10 cellular contexts compared by ENCODE assay signal in the genomic region with DNA sequence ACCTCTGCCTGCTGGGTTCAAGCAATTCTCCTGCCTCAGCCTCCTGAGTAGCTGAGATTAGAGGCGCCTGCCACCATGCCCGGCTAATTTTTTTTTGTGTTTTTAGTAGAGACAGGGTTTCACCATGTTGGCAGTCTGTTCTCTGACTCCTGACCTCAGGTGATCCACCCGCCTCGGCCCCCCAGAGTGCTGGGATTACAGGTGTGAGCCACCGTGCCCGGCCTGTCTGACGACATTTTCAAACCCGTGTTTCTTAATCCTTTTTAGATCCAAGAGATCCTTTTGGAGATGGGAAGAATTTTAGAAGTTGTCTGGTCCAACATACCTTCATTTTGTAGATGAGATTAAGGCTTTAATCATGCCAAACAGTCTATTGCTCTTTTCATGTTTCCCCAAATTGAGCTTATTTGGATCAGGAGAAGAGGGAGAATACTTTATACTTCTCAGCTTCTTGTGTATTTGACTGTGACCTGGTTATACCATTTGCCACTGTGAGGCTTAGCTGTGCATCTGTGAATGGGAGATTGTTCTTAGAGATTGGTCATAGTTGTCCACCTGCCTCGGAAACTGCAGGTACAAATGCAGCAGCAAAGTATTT. TPM values are rescaled to one million over a fixed set of nuclear protein-coding genes. Genes with fewer than 3 reads are reported as not detected.
DNase-seq lines count a peak whose midpoint lies in the region; ATAC-seq, FAIRE-seq and TF ChIP-seq lines count a peak whose summit lies in the region.
"Had no signal": no experiment of that assay in that cellular context is flagged by ENCODE, and none has a peak within 500 bp of the region (broad histone marks: within the 10 kb centered on the region; RNA-seq: fewer than 3 reads in every experiment).

No MANE protein-coding gene starts in this region.

- no peak for TF ChIP-seq EP300 in GM12878 (IDR thresholded peaks at IDR 0.05; ENCODE audit: borderline replicate concordance in 1 of 2, control insufficient read depth in 1 of 2, low read depth in 2 of 2, low read length in 2 of 2)

- SMC1A ChIA-PET in GM12878 (lab: Charles Lee; ENCODE audit: uncharacterized antibody, unreplicated experiment), result interaction anchor here (0.6 to 5.8 kb wide), 26 partner anchors 9 to 446 kb away, joined by 3 to 88 read pairs (median 8); no protein-coding TSS in a partner anchor

- H2AFZ ChIP-seq in GM12878 (ENCODE audit: control insufficient read depth, low read depth, low read length), result no peak overlapping the region

- no peak for TF ChIP-seq CTCF in DOHH2 (IDR thresholded peaks at IDR 0.05; ENCODE audit: low read depth, low read length, poor library complexity, severe bottlenecking)
- no peak for TF ChIP-seq CTCF in GM12878 (IDR thresholded peaks at IDR 0.05 in 2 of 3, conservative IDR thresholded peaks at IDR 0.05 in 1 of 3; ENCODE audit: control insufficient read depth in 2 of 3, extremely low read depth in 1 of 3, insufficient read depth in 1 of 3, low read depth in 3 of 3, low read length in 3 of 3)
- no peak for TF ChIP-seq CTCF in nephron progenitor cell (IDR thresholded peaks at IDR 0.05)

- peak overlapping the region; percentile 67 for H3K4me3 ChIP-seq in DOHH2 (ENCODE audit: low read length)
- peak overlapping the region; percentile 22; the same call in 1 of the 2 replicates for H3K4me3 ChIP-seq in HUES6 (ENCODE audit: low read depth, low read length)
- H3K4me3 ChIP-seq in GM12878, result peak overlapping the region; percentile 66; the same call in 1 of the 2 replicates
- H3K4me3 ChIP-seq: lung had no signal

- no peak for TF ChIP-seq RAD21 in GM12878 (IDR thresholded peaks at IDR 0.05; ENCODE audit: insufficient read depth, low read depth, low read length)

- ATAC-seq in GM12878 (0 out of 3 replicates have a peak, but pooled peaks have one; percentile 2), GM21381 (IDR thresholded peaks at IDR 0.05; ENCODE audit: unreplicated experiment) (no peak), GM21526 (IDR thresholded peaks at IDR 0.05; ENCODE audit: low FRiP score, unreplicated experiment) (no peak), HG02973 (IDR thresholded peaks at IDR 0.05; ENCODE audit: unreplicated experiment) (no peak)

- POLR2A ChIA-PET in GM12878 (lab: Charles Lee), result interaction anchor here (0.6 to 2.2 kb wide), 8 partner anchors 13 to 174 kb away, joined by 4 to 9 read pairs (median 5); no protein-coding TSS in a partner anchor

- no peaks in the 10 kb centered on the region for H3K9me2 ChIP-seq in DOHH2 (replicated peaks; ENCODE audit: control insufficient read depth, low read length)

- RAD21 ChIA-PET in GM12878 (lab: Charles Lee; ENCODE audit: unreplicated experiment), result interaction anchor here (0.7 to 7.1 kb wide), 18 partner anchors 10 to 245 kb away, joined by 4 to 67 read pairs (median 6); a partner anchor contains a TSS

- no TSS peak for BruUV-seq in GM12878 (replicated peaks; lab: Mats Ljungman, UMichigan)

- WGBS in GM12878 (ENCODE audit: insufficient coverage, insufficient replicate concordance, low lambda C conversion rate, missing lambda C conversion rate), result 68% methylated on average over 9 of the region's 9 CpGs

- H3K4me1 ChIP-seq in DOHH2 (ENCODE audit: control insufficient read depth, low read length) (peaks cover 83% of the 10 kb centered on the region), HUES6 (ENCODE audit: control insufficient read depth, insufficient read depth, low read length) (peaks cover 57% of the 10 kb centered on the region), GM12878 (ENCODE audit: control insufficient read depth, insufficient read depth, low read length) (peaks cover 44% of the 10 kb centered on the region)

- H3K4me2 ChIP-seq in DOHH2 (ENCODE audit: low read length), result peak overlapping the region; percentile 79
- peak overlapping the region; percentile 89; the same call in 1 of the 2 replicates for H3K4me2 ChIP-seq in GM12878 (ENCODE audit: control insufficient read depth, insufficient read depth)

- peak; percentile 18 for FAIRE-seq in GM12878 (lab: Jason Lieb, UNC)
- FAIRE-seq: D721Med had no signal

- peaks cover 42% of the 10 kb centered on the region for H4K20me1 ChIP-seq in DOHH2 (ENCODE audit: control insufficient read depth, insufficient read depth, low read depth, low read length)
- H4K20me1 ChIP-seq in GM12878 (ENCODE audit: control insufficient read depth, insufficient read depth), result no peaks in the 10 kb centered on the region

- H3K9me3 Mint-ChIP-seq in nephron progenitor cell, result no peaks in the 10 kb centered on the region

- H3K9me3 ChIP-seq in DOHH2 (ENCODE audit: control insufficient read depth, insufficient read depth, low read length) (no peaks in the 10 kb centered on the region), HUES6 (ENCODE audit: control insufficient read depth, insufficient read depth, low read depth, low read length) (no peaks in the 10 kb centered on the region), GM12878 (replicated peaks; ENCODE audit: control insufficient read depth, insufficient read depth, low read length) (no peaks in the 10 kb centered on the region)

- peaks cover 81% of the 10 kb centered on the region for H3K4me1 Mint-ChIP-seq in nephron progenitor cell

- H3K4me3 Mint-ChIP-seq in nephron progenitor cell, result no peak overlapping the region

- CTCF ChIA-PET in GM12878 (lab: Yijun Ruan, JAX), result interaction anchor here (0.6 to 10.5 kb wide), 36 partner anchors 11 to 755 kb away, joined by 3 to 196 read pairs (median 10); a partner anchor contains a TSS

- H3F3A ChIP-seq in DOHH2 (ENCODE audit: control insufficient read depth, insufficient read depth), result peaks cover 46% of the 10 kb centered on the region

- peaks cover 20% of the 10 kb centered on the region for H3K36me3 ChIP-seq in DOHH2 (ENCODE audit: control insufficient read depth, low read length)
- no peaks in the 10 kb centered on the region for H3K36me3 ChIP-seq in HUES6 (ENCODE audit: control insufficient read depth, insufficient read depth, low read length)
- H3K36me3 ChIP-seq in GM12878 (ENCODE audit: control insufficient read depth in 2 of 2, insufficient read depth in 2 of 2, low read length in 1 of 2), result peaks cover 0 to 2% of the 10 kb centered on the region in 2 experiments; a peak in 1 of 4 replicates

- in situ Hi-C loops in GM12878 (cut with MboI), result loop anchor here (5.0 kb wide), 2 partner anchors 103 to 213 kb away; no protein-coding TSS in a partner anchor

- no peak overlapping the region for H3K27ac ChIP-seq in DOHH2 (ENCODE audit: low read depth, low read length)
- H3K27ac ChIP-seq in HUES6 (ENCODE audit: low read depth, low read length), result peak overlapping the region; percentile 19; the same call in 1 of the 2 replicates
- peak overlapping the region; percentile 66; the same call in 1 of the 2 replicates for H3K27ac ChIP-seq in GM12878 (ENCODE audit: control insufficient read depth, insufficient read depth)

- peaks cover 100% of the 10 kb centered on the region for H3K79me2 ChIP-seq in DOHH2 (ENCODE audit: control insufficient read depth, low read length)
- H3K79me2 ChIP-seq in GM12878 (ENCODE audit: control insufficient read depth, insufficient read depth, low read length), result peaks cover 97% of the 10 kb centered on the region

- peaks cover 26% of the 10 kb centered on the region for H3K36me3 Mint-ChIP-seq in nephron progenitor cell (ENCODE audit: low read depth)

- H3K27me3 ChIP-seq in DOHH2 (ENCODE audit: control insufficient read depth, low read length) (no peaks in the 10 kb centered on the region), HUES6 (ENCODE audit: control insufficient read depth, insufficient read depth, low read length) (no peaks in the 10 kb centered on the region), GM12878 (replicated peaks in 1 of 2; ENCODE audit: control insufficient read depth in 2 of 2, insufficient read depth in 2 of 2, low read length in 1 of 2) (no peaks in the 10 kb centered on the region)

- DNase-seq in GM12878 (ENCODE audit: low read depth, low spot score) (no peak), nephron progenitor cell (no peak), NCI-H345 (lab: John Stamatoyannopoulos, UW) (no peak)

- H3K9ac ChIP-seq in HUES6 (ENCODE audit: low read length) (no peak overlapping the region), GM12878 (ENCODE audit: control insufficient read depth, insufficient read depth, low read length) (no peak overlapping the region; the same call in 1 of the 2 replicates)

- H3K27me3 Mint-ChIP-seq in nephron progenitor cell (ENCODE audit: low read depth, poor library complexity), result peaks cover 3% of the 10 kb centered on the region

- TF ChIP-seq POLR2A in GM12878 (IDR thresholded peaks at IDR 0.05; ENCODE audit: low read depth, low read length), result no peak

- H3K27ac Mint-ChIP-seq in nephron progenitor cell, result peak overlapping the region; percentile 29

- intact Hi-C loops in GM12878 (cut with micrococcal nuclease; ENCODE audit: unreplicated experiment), result loop anchor here (1.0 to 2.0 kb wide), 4 partner anchors 25 to 215 kb away; no protein-coding TSS in a partner anchor

TF ChIP-seq in GM12878, 131 proteins besides CTCF, POLR2A, EP300 and RAD21:
- no peak for TF ChIP-seq SMARCA5 (IDR thresholded peaks at IDR 0.05)

RNA-seq across cellular contexts. Expression of a gene that starts 25.8 kb away (rescaled TPM):
- total RNA-seq in GM12878 (2013; cell fraction: nucleolus; rRNA removed), result 199 and 215 TPM in 2 replicates
- 70.7 and 77.3 TPM in 2 replicates for total RNA-seq in GM12878 (2014; rRNA removed)
- 80.8 and 85.2 TPM in 2 replicates for total RNA-seq in GM12878 (2014; rRNA removed; fragmentation: Illumina TruSeq; extraction: Trizol)
- total RNA-seq in GM12878 (2021), result 119 and 122 TPM in 2 replicates
- 47.5 TPM for polyA plus RNA-seq in GM12878 (2011; ENCODE audit: low read depth)
- 74.7 and 125 TPM in 2 replicates for polyA plus RNA-seq in GM12878 (2011; rRNA removed)
- 121 and 122 TPM in 2 replicates for polyA plus RNA-seq in GM12878 (2011; cell fraction: cytosol; rRNA removed)
- polyA plus RNA-seq in GM12878 (2011; cell fraction: nucleus; rRNA removed), result 109 and 126 TPM in 2 replicates
- 67.1 and 71.5 TPM in 2 replicates for polyA plus RNA-seq in GM12878 (2012)
- polyA plus RNA-seq in GM12878 (2014; fragmentation: Illumina TruSeq; extraction: Trizol), result 133 and 198 TPM in 2 replicates
- polyA plus RNA-seq in GM12878 (2014; fragmentation: Nextera tagmentation; extraction: Ambion mirVana), result 10 to 100 TPM; 46.1 to 47.7 TPM
- 87.5 and 87.9 TPM in 2 replicates for polyA plus RNA-seq in GM12878 (2014; rRNA removed)
- polyA plus RNA-seq in GM12878 (2016; fragmentation: Nextera tagmentation; extraction: Ambion mirVana), result 100 to 1,000 TPM; 143 to 160 TPM
- polyA minus RNA-seq in GM12878 (2011; rRNA and poly(A)+ RNA removed), result 227 and 233 TPM in 2 replicates
- 47.4 and 71.6 TPM in 2 replicates for polyA minus RNA-seq in GM12878 (2011; cell fraction: cytosol; rRNA and poly(A)+ RNA removed)
- 39.7 and 77.1 TPM in 2 replicates for polyA minus RNA-seq in GM12878 (2011; cell fraction: nucleus; rRNA and poly(A)+ RNA removed)
